In the genomic region with DNA sequence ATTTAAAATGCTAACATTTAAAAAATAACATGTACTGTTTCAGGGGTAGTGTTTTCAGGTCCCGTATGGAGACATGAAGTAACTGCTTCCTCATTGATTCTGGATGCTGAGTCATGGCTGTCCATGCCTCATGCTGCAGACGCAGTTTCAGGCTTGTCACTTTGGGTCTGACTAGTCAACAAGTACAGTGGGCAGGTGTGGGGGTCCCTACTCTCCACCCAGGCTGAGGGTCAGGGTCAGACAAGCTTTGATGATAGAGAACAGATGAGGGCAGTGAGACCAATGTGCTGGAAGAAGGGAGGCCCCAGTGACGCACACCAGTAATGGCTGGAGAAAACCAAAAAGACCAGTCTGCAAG, we compare ENCODE assay signal across 23 cellular contexts.
DNase-seq lines count a peak whose midpoint lies in the region; ATAC-seq, FAIRE-seq and TF ChIP-seq lines count a peak whose summit lies in the region.
"Had no signal": no experiment of that assay in that cellular context is flagged by ENCODE, and none has a peak within 500 bp of the region (broad histone marks: within the 10 kb centered on the region; RNA-seq: fewer than 3 reads in every experiment).

No MANE protein-coding gene starts in this region.

- WGBS in A549 (ENCODE audit: missing lambda C conversion rate), result 89% methylated on average over 3 of the region's 3 CpGs
- WGBS in IMR-90 (ENCODE audit: extremely low coverage in 2 of 2, insufficient read length in 1 of 2), 2 experiments, result 100% methylated on average over 1 of the region's 3 CpGs; no CpG with 5 or more reads in 1 of the 2 experiments

- no peaks in the 10 kb centered on the region for H3K36me3 ChIP-seq in IMR-90 (ENCODE audit: control insufficient read depth, insufficient read depth, low read length)
- no peaks in the 10 kb centered on the region for H3K36me3 ChIP-seq in naive thymus-derived CD4-positive, alpha-beta T cell (ENCODE audit: control insufficient read depth in 2 of 3, insufficient read depth in 3 of 3, low read length in 3 of 3)
- H3K36me3 ChIP-seq: tibial artery had no signal

- no peak for TF ChIP-seq EP300 in A549 (IDR thresholded peaks at IDR 0.05)

- H3K27ac Mint-ChIP-seq in dendritic cell treated with granulocyte-macrophage colony-stimulating factor and Interleukin-4, amounts not matched to agents 40 ng/mL and 50 ng/mL, for 4 days, result peak overlapping the region; percentile 94
- H3K27ac Mint-ChIP-seq in naive thymus-derived CD4-positive, alpha-beta T cell, result no peak overlapping the region
- H3K27ac Mint-ChIP-seq in HFFc6, result no peak overlapping the region
- no peak overlapping the region for H3K27ac Mint-ChIP-seq in activated naive CD4-positive, alpha-beta T cell treated with anti-CD3 and anti-CD28 coated beads for 36 hours
- H3K27ac Mint-ChIP-seq: activated B cell treated with CpG ODN at 0.5 μM for 24 hours; CD8-positive, alpha-beta memory T cell; T-helper 1 cell treated with Interleukin-12 subunit alpha and Interleukin-12 subunit beta and Interleukin-4 antibody, amounts not matched to agents 30 μg/mL and 1 μg/mL, for 36 hours had no signal

- H3K9me3 ChIP-seq in A549 (no peaks in the 10 kb centered on the region), IMR-90 (ENCODE audit: control insufficient read depth, insufficient read depth, low read length) (no peaks in the 10 kb centered on the region)
- H3K9me3 ChIP-seq in naive thymus-derived CD4-positive, alpha-beta T cell (ENCODE audit: control insufficient read depth in 2 of 3, low read length in 3 of 3), result no peaks in the 10 kb centered on the region
- H3K9me3 ChIP-seq: tibial artery had no signal

- BruUV-seq in IMR-90 (replicated peaks; lab: Mats Ljungman, UMichigan), result no TSS peak

- H3K27me3 Mint-ChIP-seq in dendritic cell treated with granulocyte-macrophage colony-stimulating factor and Interleukin-4, amounts not matched to agents 40 ng/mL and 50 ng/mL, for 4 days, result peaks cover 3% of the 10 kb centered on the region
- peaks cover 0 to 27% (median 11%) of the 10 kb centered on the region in 5 donors for H3K27me3 Mint-ChIP-seq in naive thymus-derived CD4-positive, alpha-beta T cell
- H3K27me3 Mint-ChIP-seq in HFFc6 (ENCODE audit: insufficient read depth), result peaks cover 3% of the 10 kb centered on the region
- peaks cover 8% of the 10 kb centered on the region for H3K27me3 Mint-ChIP-seq in activated naive CD4-positive, alpha-beta T cell treated with anti-CD3 and anti-CD28 coated beads for 36 hours (ENCODE audit: low read depth)

- no peak for FAIRE-seq in A549 (lab: Jason Lieb, UNC)
- FAIRE-seq: H54, keratinocyte had no signal

- TF ChIP-seq POLR2A in A549 (IDR thresholded peaks at IDR 0.05; ENCODE audit: low read length) (no peak), IMR-90 (IDR thresholded peaks at IDR 0.05; ENCODE audit: low read depth, low read length) (no peak), GM18505 (IDR thresholded peaks at IDR 0.05; ENCODE audit: borderline replicate concordance, extremely low read depth, insufficient read depth, insufficient read length) (no peak)

- peak overlapping the region; percentile 65 for H2AFZ ChIP-seq in IMR-90 (replicated peaks; ENCODE audit: low read length, poor library complexity)
- H2AFZ ChIP-seq: hepatocyte had no signal

- DNase-seq in A549 (ENCODE audit: low read depth in 1 of 2, low spot score in 1 of 2) (no peak), IMR-90 (peak; percentile 48), HFFc6 (no peak)
- no peak for DNase-seq in naive thymus-derived CD4-positive, alpha-beta T cell
- no peak for DNase-seq in activated naive CD4-positive, alpha-beta T cell treated with anti-CD3 and anti-CD28 coated beads for 36 hours
- DNase-seq: activated B cell treated with CpG ODN at 0.5 μM for 24 hours; activated CD8-positive, alpha-beta memory T cell treated with anti-CD3 and anti-CD28 coated beads for 24 hours; CD8-positive, alpha-beta memory T cell; cerebellar nuclear complex; DMS79 treated with DMSO at 0.1 percent for 48 hours; effector memory CD4-positive, alpha-beta T cell; NCI-H1092 treated with DMSO at 0.1 percent for 48 hours; NCI-H510A; SHP77 treated with DMSO at 0.1 percent for 48 hours; stimulated activated CD4-positive, alpha-beta T cell treated with anti-CD3 and anti-CD28 coated beads, Interleukin-12 subunit alpha, Interleukin-12 subunit beta, amount 100 ng/mL, for 4 hours; tibial artery had no signal

- peak overlapping the region; percentile 64 for H3K4me3 Mint-ChIP-seq in dendritic cell treated with granulocyte-macrophage colony-stimulating factor and Interleukin-4, amounts not matched to agents 40 ng/mL and 50 ng/mL, for 4 days
- no peak overlapping the region for H3K4me3 Mint-ChIP-seq in naive thymus-derived CD4-positive, alpha-beta T cell
- no peak overlapping the region for H3K4me3 Mint-ChIP-seq in HFFc6
- H3K4me3 Mint-ChIP-seq in activated naive CD4-positive, alpha-beta T cell treated with anti-CD3 and anti-CD28 coated beads for 36 hours, result no peak overlapping the region
- H3K4me3 Mint-ChIP-seq: activated B cell treated with CpG ODN at 0.5 μM for 24 hours; CD8-positive, alpha-beta memory T cell; T-helper 1 cell treated with Interleukin-12 subunit alpha and Interleukin-12 subunit beta and Interleukin-4 antibody, amounts not matched to agents 30 μg/mL and 1 μg/mL, for 36 hours had no signal

- no peak overlapping the region for H4K5ac ChIP-seq in IMR-90 (ENCODE audit: low read depth, low read length)

- H2AK9ac ChIP-seq in IMR-90 (replicated peaks; ENCODE audit: low read depth, low read length, poor library complexity), result no peak overlapping the region

- no peaks in the 10 kb centered on the region for H3K9me3 Mint-ChIP-seq in dendritic cell treated with granulocyte-macrophage colony-stimulating factor and Interleukin-4, amounts not matched to agents 40 ng/mL and 50 ng/mL, for 4 days
- H3K9me3 Mint-ChIP-seq in naive thymus-derived CD4-positive, alpha-beta T cell, result peaks cover 0 to 1% (median 0%) of the 10 kb centered on the region in 11 donors
- no peaks in the 10 kb centered on the region for H3K9me3 Mint-ChIP-seq in HFFc6
- no peaks in the 10 kb centered on the region for H3K9me3 Mint-ChIP-seq in activated naive CD4-positive, alpha-beta T cell treated with anti-CD3 and anti-CD28 coated beads for 36 hours
- H3K9me3 Mint-ChIP-seq: activated B cell treated with CpG ODN at 0.5 μM for 24 hours; CD8-positive, alpha-beta memory T cell; T-helper 1 cell treated with Interleukin-12 subunit alpha and Interleukin-12 subunit beta and Interleukin-4 antibody, amounts not matched to agents 30 μg/mL and 1 μg/mL, for 36 hours had no signal

- H4K8ac ChIP-seq in IMR-90 (ENCODE audit: low read depth in 2 of 2, low read length in 2 of 2), result no peak overlapping the region; a peak in 1 of 4 replicates

- no peaks in the 10 kb centered on the region for H3K36me3 Mint-ChIP-seq in dendritic cell treated with granulocyte-macrophage colony-stimulating factor and Interleukin-4, amounts not matched to agents 40 ng/mL and 50 ng/mL, for 4 days (ENCODE audit: low read depth)
- no peaks in the 10 kb centered on the region for H3K36me3 Mint-ChIP-seq in naive thymus-derived CD4-positive, alpha-beta T cell
- H3K36me3 Mint-ChIP-seq in HFFc6 (ENCODE audit: low read depth), result no peaks in the 10 kb centered on the region
- no peaks in the 10 kb centered on the region for H3K36me3 Mint-ChIP-seq in activated naive CD4-positive, alpha-beta T cell treated with anti-CD3 and anti-CD28 coated beads for 36 hours (ENCODE audit: low read depth)

- intact Hi-C loops in IMR-90 (cut with micrococcal nuclease), result no loop called here
- intact Hi-C loops in dendritic cell treated with granulocyte-macrophage colony-stimulating factor and Interleukin-4, amounts not matched to agents 40 ng/mL and 50 ng/mL, for 4 days (cut with micrococcal nuclease), result no loop called here
- intact Hi-C loops in naive thymus-derived CD4-positive, alpha-beta T cell (cut with micrococcal nuclease), result no loop called here
- intact Hi-C loops in activated naive CD4-positive, alpha-beta T cell treated with anti-CD3 and anti-CD28 coated beads for 36 hours (cut with micrococcal nuclease), result no loop called here

- no peak overlapping the region for H3K56ac ChIP-seq in IMR-90 (ENCODE audit: extremely low read depth, insufficient read depth, low read length)

- TF ChIP-seq CTCF in A549 (IDR thresholded peaks at IDR 0.05), result no peak
- TF ChIP-seq CTCF in IMR-90 (conservative IDR thresholded peaks at IDR 0.05; ENCODE audit: low read depth, low read length), result no peak
- TF ChIP-seq CTCF in HFFc6 (IDR thresholded peaks at IDR 0.05), result no peak

- peak overlapping the region; percentile 1; the same call in 1 of the 2 replicates for H3K4ac ChIP-seq in IMR-90 (ENCODE audit: low read depth, low read length)

- no peak overlapping the region for H3K23ac ChIP-seq in IMR-90 (ENCODE audit: low read depth, low read length)

- no peak overlapping the region for H3K9ac ChIP-seq in IMR-90 (ENCODE audit: low read depth, low read length)

- no peaks in the 10 kb centered on the region for H4K20me1 ChIP-seq in IMR-90 (ENCODE audit: insufficient read depth, low read length)

- H4K91ac ChIP-seq in IMR-90 (ENCODE audit: insufficient read depth, low read depth, low read length), result no peak overlapping the region

- no peak overlapping the region for H3K14ac ChIP-seq in IMR-90 (replicated peaks; ENCODE audit: low read depth, low read length)

- dilution Hi-C loops in IMR-90 (cut with HindIII; ENCODE audit: low sequenced_read_pairs, unreplicated experiment), result loop anchor here (25.0 kb wide), 1 partner anchor 159 kb away; no protein-coding TSS in a partner anchor

- ATAC-seq in A549 (no peak), IMR-90 (ENCODE audit: low read depth) (no peak), GM21360 (IDR thresholded peaks at IDR 0.05; ENCODE audit: unreplicated experiment) (no peak), GM18505 (IDR thresholded peaks at IDR 0.05; ENCODE audit: unreplicated experiment) (no peak)
- ATAC-seq in naive thymus-derived CD4-positive, alpha-beta T cell, result peak; percentile 55

- H3K27ac ChIP-seq in A549 (peak overlapping the region; percentile 9 to 66; a peak in 4 of 6 replicates), IMR-90 (ENCODE audit: insufficient read depth, low read length) (no peak overlapping the region)
- no peak overlapping the region for H3K27ac ChIP-seq in naive thymus-derived CD4-positive, alpha-beta T cell (ENCODE audit: low read depth, low read length)
- H3K27ac ChIP-seq: hepatocyte, tibial artery had no signal

- no peak overlapping the region for H3K4me3 ChIP-seq in A549
- no peak overlapping the region for H3K4me3 ChIP-seq in IMR-90 (ENCODE audit: insufficient read depth, low read depth, low read length)
- H3K4me3 ChIP-seq in naive thymus-derived CD4-positive, alpha-beta T cell (ENCODE audit: low read length), result no peak overlapping the region
- H3K4me3 ChIP-seq: hepatocyte, tibial artery had no signal

- H2BK5ac ChIP-seq in IMR-90 (ENCODE audit: low read depth, low read length, poor library complexity, severe bottlenecking), result no peak overlapping the region

- H2BK20ac ChIP-seq in IMR-90 (ENCODE audit: low read depth, low read length), result peak overlapping the region; percentile 16; the same call in 1 of the 2 replicates

- peak overlapping the region; percentile 44; the same call in 1 of the 3 replicates for H2BK15ac ChIP-seq in IMR-90 (ENCODE audit: low read depth, low read length)

- CTCF ChIA-PET in A549 (lab: Yijun Ruan, JAX) (no interaction called here), IMR-90 (lab: Yijun Ruan, JAX) (no interaction called here)
- CTCF ChIA-PET in naive thymus-derived CD4-positive, alpha-beta T cell (lab: Charles Lee), result no interaction called here
- CTCF ChIA-PET in activated naive CD4-positive, alpha-beta T cell treated with anti-CD3 and anti-CD28 coated beads for 36 hours (lab: Charles Lee), result no interaction called here

- H3K4me1 ChIP-seq in A549, result peaks cover 29% of the 10 kb centered on the region
- H3K4me1 ChIP-seq in IMR-90 (ENCODE audit: control insufficient read depth, insufficient read depth, low read length), result peaks cover 4% of the 10 kb centered on the region
- no peaks in the 10 kb centered on the region for H3K4me1 ChIP-seq in naive thymus-derived CD4-positive, alpha-beta T cell (ENCODE audit: control insufficient read depth in 2 of 2, insufficient read depth in 2 of 2, low read length in 2 of 2)
- H3K4me1 ChIP-seq: tibial artery had no signal

- POLR2A ChIA-PET in A549 (lab: Yijun Ruan, JAX), result no interaction called here
- POLR2A ChIA-PET in IMR-90 (lab: Charles Lee; ENCODE audit: unreplicated experiment), result no interaction called here
- POLR2A ChIA-PET in naive thymus-derived CD4-positive, alpha-beta T cell (lab: Charles Lee), result no interaction called here

- H3K79me1 ChIP-seq in IMR-90 (ENCODE audit: low read depth in 1 of 2, low read length in 2 of 2), result no peaks in the 10 kb centered on the region

- in situ Hi-C loops in IMR-90 (cut with MboI; ENCODE audit: low sequenced_read_pairs), result no loop called here

- peak overlapping the region; percentile 44; the same call in 1 of the 2 replicates for H2BK120ac ChIP-seq in IMR-90 (ENCODE audit: low read depth, low read length)

- no peaks in the 10 kb centered on the region for H3K9me1 ChIP-seq in IMR-90 (ENCODE audit: insufficient read depth, low read length)

- TF ChIP-seq RAD21 in A549 (conservative IDR thresholded peaks at IDR 0.05 in 1 of 2, IDR thresholded peaks at IDR 0.05 in 1 of 2) (no peak), IMR-90 (IDR thresholded peaks at IDR 0.05; ENCODE audit: low read length) (no peak)

- no peaks in the 10 kb centered on the region for H3K27me3 ChIP-seq in IMR-90 (ENCODE audit: control insufficient read depth, insufficient read depth, low read length)
- H3K27me3 ChIP-seq in naive thymus-derived CD4-positive, alpha-beta T cell (ENCODE audit: control insufficient read depth in 2 of 2, insufficient read depth in 2 of 2, low read length in 2 of 2), result no peaks in the 10 kb centered on the region
- H3K27me3 ChIP-seq: hepatocyte, tibial artery had no signal

- peak overlapping the region; percentile 33; the same call in 1 of the 2 replicates for H2AK5ac ChIP-seq in IMR-90 (ENCODE audit: low read depth, low read length)

- H3K4me2 ChIP-seq in A549, result no peak overlapping the region
- H3K4me2 ChIP-seq in IMR-90 (ENCODE audit: low read depth, low read length), result no peak overlapping the region
- H3K4me2 ChIP-seq: hepatocyte had no signal

- peak overlapping the region; percentile 3; the same call in 1 of the 2 replicates for H3K18ac ChIP-seq in IMR-90 (ENCODE audit: low read depth, low read length)

- H3K4me1 Mint-ChIP-seq in dendritic cell treated with granulocyte-macrophage colony-stimulating factor and Interleukin-4, amounts not matched to agents 40 ng/mL and 50 ng/mL, for 4 days (ENCODE audit: low read depth), result peaks cover 18% of the 10 kb centered on the region
- H3K4me1 Mint-ChIP-seq in naive thymus-derived CD4-positive, alpha-beta T cell, result no peaks in the 10 kb centered on the region
- H3K4me1 Mint-ChIP-seq in HFFc6 (ENCODE audit: low read depth), result peaks cover 31% of the 10 kb centered on the region
- H3K4me1 Mint-ChIP-seq in activated naive CD4-positive, alpha-beta T cell treated with anti-CD3 and anti-CD28 coated beads for 36 hours (ENCODE audit: low read depth), result no peaks in the 10 kb centered on the region
- H3K4me1 Mint-ChIP-seq: activated B cell treated with CpG ODN at 0.5 μM for 24 hours; CD8-positive, alpha-beta memory T cell had no signal

Comparison
In these comparisons a context has a peak if more than half of its experiments do, and no peak if none do; other contexts are left out.
1. H3K27ac ChIP-seq: peak in A549 (2 of 2); none in IMR-90 (single experiment) and naive thymus-derived CD4-positive, alpha-beta T cell (single experiment).